3 cellular contexts compared by ENCODE assay signal in the genomic region with DNA sequence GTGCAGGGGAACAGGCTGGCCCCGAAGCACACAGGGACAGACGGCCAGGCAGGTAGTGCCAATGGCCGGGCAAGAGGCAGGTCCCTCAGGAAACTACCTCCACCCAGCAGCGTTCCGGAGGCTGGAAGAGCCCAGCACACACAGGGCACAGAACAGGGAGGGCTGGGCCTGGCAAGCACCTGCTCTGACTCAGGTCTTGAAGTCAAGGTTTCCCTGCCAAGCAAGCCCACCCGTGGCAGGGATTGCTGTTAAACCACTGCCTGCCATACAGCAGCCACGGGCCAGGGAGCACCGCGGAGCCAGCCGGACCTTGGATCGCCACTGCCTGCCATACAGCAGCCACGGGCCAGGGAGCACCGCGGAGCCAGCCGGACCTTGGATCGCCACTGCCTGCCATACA. TPM values are rescaled to one million over a fixed set of nuclear protein-coding genes. Genes with fewer than 3 reads are reported as not detected.
"Had no signal": no experiment of that assay in that cellular context is flagged by ENCODE, and none has a peak within 500 bp of the region (broad histone marks: within the 10 kb centered on the region; RNA-seq: fewer than 3 reads in every experiment).

No MANE protein-coding gene starts in this region.

RNA-seq across cellular contexts. Expression of a gene that starts 22.5 kb away (rescaled TPM):
- total RNA-seq: naive thymus-derived CD4-positive, alpha-beta T cell; osteoblast; pulmonary artery endothelial cell had no signal
- polyA plus RNA-seq: naive thymus-derived CD4-positive, alpha-beta T cell had no signal
